Comparison of ENCODE assay signal across 8 cellular contexts in the genomic region with DNA sequence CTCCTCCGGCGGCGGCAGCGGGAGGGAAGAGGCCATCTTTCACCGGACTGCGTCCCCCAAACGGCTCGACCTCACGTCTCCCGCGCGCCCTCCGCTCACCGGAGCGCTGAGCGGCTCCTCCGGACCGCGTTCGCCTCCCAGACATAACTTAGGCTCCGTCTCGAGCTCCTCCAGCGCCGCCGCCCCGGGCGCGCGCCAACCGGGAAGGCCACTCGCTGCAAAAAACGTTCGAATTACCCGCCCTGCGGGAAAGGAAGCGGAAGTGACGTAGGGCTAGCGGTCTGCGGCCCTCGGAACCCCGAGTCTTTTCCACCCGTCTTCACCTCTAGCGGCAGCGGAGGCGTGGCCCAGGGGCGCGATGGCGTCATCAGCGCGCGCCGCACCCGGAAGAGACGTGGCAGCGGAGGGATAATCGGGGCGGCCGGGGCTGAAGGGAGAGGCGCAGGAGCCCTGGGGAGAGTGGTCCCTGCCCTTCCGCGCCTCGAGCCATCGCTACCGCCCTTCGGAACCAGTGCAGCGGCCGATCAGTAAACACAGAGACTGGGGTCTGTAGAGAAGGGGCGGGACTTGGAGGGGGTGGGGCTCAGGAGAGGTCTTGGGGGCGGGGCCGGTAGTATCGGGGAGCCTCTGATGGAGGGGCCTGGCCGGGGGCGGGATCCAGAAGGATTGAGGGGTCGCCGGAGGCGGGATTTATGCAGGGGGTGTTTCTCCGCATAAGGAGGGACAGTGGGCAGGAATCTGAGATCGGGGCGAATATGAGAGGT. TPM values are rescaled to one million over a fixed set of nuclear protein-coding genes. Genes with fewer than 3 reads are reported as not detected.
DNase-seq lines count a peak whose midpoint lies in the region; ATAC-seq, FAIRE-seq and TF ChIP-seq lines count a peak whose summit lies in the region.

Gene CDCA5, minus strand, starts transcription at position 207 of the 764 bp plus-strand sequence. Its CDS starts 62 bp downstream, at position 145.
Gene ZFPL1, plus strand, starts transcription at position 389 of the 764 bp plus-strand sequence. CDS start 477 bp downstream, outside the sequence.

- peak; percentile 84 for TF ChIP-seq POLR2A in GM18951 (IDR thresholded peaks at IDR 0.05; ENCODE audit: extremely low read depth, insufficient read depth, insufficient read length)

- H3K27ac ChIP-seq in small intestine (ENCODE audit: low read depth in 1 of 2, low read length in 1 of 2): peak within 1 kb of the TSS; percentile 58 to 97

- H3K9me3 ChIP-seq in small intestine (ENCODE audit: control insufficient read depth, low read depth): no peaks in the 10 kb centered on the region

- DNase-seq in AG08395 (ENCODE audit: low spot score) (peak; percentile 100), NCI-H345 (lab: John Stamatoyannopoulos, UW) (peak; percentile 96), activated B cell treated with CpG ODN at 0.5 μM for 24 hours (peak; percentile 97), cardiac fibroblast (ENCODE audit: low read depth in 2 of 2) (peak; percentile 96 to 97), iPS-NIHi7 (ENCODE audit: extremely low spot score) (peak; percentile 99), small intestine (peak; percentile 94)

- peaks cover 45% of the 10 kb centered on the region for H3K36me3 Mint-ChIP-seq in activated B cell treated with CpG ODN at 0.5 μM for 24 hours (ENCODE audit: low read depth)

- peak within 1 kb of the TSS; percentile 94 for H3K27ac Mint-ChIP-seq in activated B cell treated with CpG ODN at 0.5 μM for 24 hours

- no peaks in the 10 kb centered on the region for H3K9me3 Mint-ChIP-seq in activated B cell treated with CpG ODN at 0.5 μM for 24 hours

- no peaks in the 10 kb centered on the region for H3K27me3 Mint-ChIP-seq in activated B cell treated with CpG ODN at 0.5 μM for 24 hours

- POLR2A ChIA-PET in activated B cell treated with CpG ODN at 0.5 μM for 24 hours (lab: Charles Lee): interaction anchor here (0.6 to 2.2 kb wide), 4 partner anchors 8 to 50 kb away, joined by 3 to 7 read pairs (median 5); partner anchors contain the start of genes SYVN1 and VPS51

- H3K4me1 ChIP-seq in small intestine (ENCODE audit: control insufficient read depth in 2 of 2, insufficient read depth in 1 of 2, low read depth in 1 of 2, low read length in 1 of 2): peaks cover 0 to 2% of the 10 kb centered on the region in 2 donors

- CTCF ChIA-PET in activated B cell treated with CpG ODN at 0.5 μM for 24 hours (lab: Charles Lee): interaction anchor here (0.6 to 1.7 kb wide), 2 partner anchors 70 to 893 kb away, joined by 3 read pairs; partner anchors contain the start of gene ARL2

- TF ChIP-seq CTCF in activated B cell treated with CpG ODN at 0.5 μM for 24 hours (IDR thresholded peaks at IDR 0.05) (no peak), cardiac fibroblast (IDR thresholded peaks at IDR 0.05; ENCODE audit: low read depth, low read length) (no peak)

- WGBS in small intestine, 3 donors: 0% methylated on average over 66 to 79 of the region's 79 CpGs

- H3K4me3 ChIP-seq in cardiac fibroblast (replicated peaks in 1 of 2; ENCODE audit: low read depth in 2 of 2, low read length in 2 of 2) (peak within 1 kb of the TSS; percentile 81 to 91), small intestine (ENCODE audit: low read depth in 1 of 2, low read length in 2 of 2) (peak within 1 kb of the TSS; percentile 67 to 68)

- intact Hi-C loops in activated B cell treated with CpG ODN at 0.5 μM for 24 hours (cut with micrococcal nuclease): loop anchor here (1.0 to 2.0 kb wide), 8 partner anchors 12 to 167 kb away; partner anchors contain the start of genes ARL2, ATG2A, FAU and MRPL49

- H3K4me1 Mint-ChIP-seq in activated B cell treated with CpG ODN at 0.5 μM for 24 hours: peaks cover 25% of the 10 kb centered on the region

- peaks cover 7 to 11% of the 10 kb centered on the region in 2 donors for H3K36me3 ChIP-seq in small intestine (ENCODE audit: control insufficient read depth in 2 of 2, insufficient read depth in 2 of 2, low read length in 2 of 2)

- peak within 1 kb of the TSS; percentile 93 for H3K4me3 Mint-ChIP-seq in activated B cell treated with CpG ODN at 0.5 μM for 24 hours

- in situ Hi-C loops in GM18951 (cut with MboI; ENCODE audit: low sequenced_read_pairs, unreplicated experiment): no loop called here

- H3K27me3 ChIP-seq in small intestine (ENCODE audit: control insufficient read depth in 2 of 2, insufficient read depth in 2 of 2, low read length in 2 of 2): no peaks in the 10 kb centered on the region

- no peak for FAIRE-seq in small intestine (lab: Jason Lieb, UNC)

- peak; percentile 78 for ATAC-seq in HG03196 (IDR thresholded peaks at IDR 0.05; ENCODE audit: unreplicated experiment)
- ATAC-seq in activated B cell treated with CpG ODN at 0.5 μM for 24 hours (ENCODE audit: low read depth): peak; percentile 92

RNA-seq across cellular contexts. Expression of gene CDCA5, which starts in this region (rescaled TPM):
- 2.6 and 3.4 TPM in 2 replicates for total RNA-seq in activated B cell treated with CpG ODN at 0.5 μM for 24 hours
- 10 to 100 TPM in 1 of 3 donors, 1 to 10 TPM in 1, under 1 TPM in 1; 0.54 to 19.3 (median 4.2) TPM for polyA plus RNA-seq in small intestine

RNA-seq across cellular contexts. Expression of gene ZFPL1, which starts in this region (rescaled TPM):
- 35.7 and 36.6 TPM in 2 replicates for total RNA-seq in activated B cell treated with CpG ODN at 0.5 μM for 24 hours
- polyA plus RNA-seq in small intestine: 10 to 100 TPM; 46.6 to 65.8 (median 60.8) TPM

Comparison
In these comparisons a context has a peak if more than half of its experiments do, and no peak if none do; other contexts are left out.
1. Peak in every context shown above with its lines: DNase-seq, ATAC-seq, H3K4me3 ChIP-seq and H3K27ac ChIP-seq.